In the genomic region with DNA sequence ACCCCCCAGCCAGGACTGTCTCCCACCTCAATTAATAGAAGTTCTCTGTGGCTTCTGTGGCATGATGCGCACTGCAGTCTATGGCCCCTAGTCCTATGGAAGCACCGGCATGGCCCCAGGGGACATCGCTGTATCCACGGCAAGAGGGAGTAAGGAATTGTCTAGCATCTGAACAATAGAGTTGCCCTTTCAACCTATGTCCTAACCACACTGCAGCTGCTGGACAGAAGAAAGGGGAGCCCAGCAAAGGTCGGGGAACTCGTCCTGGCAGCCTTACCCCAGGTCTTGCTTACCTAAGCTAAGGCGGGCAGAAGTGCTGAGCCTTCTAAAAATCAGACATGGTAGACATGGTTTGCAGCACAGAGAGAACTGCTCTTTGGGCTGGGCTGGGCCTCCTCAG, we compare ENCODE assay signal across 15 cellular contexts.
DNase-seq lines count a peak whose midpoint lies in the region; ATAC-seq and TF ChIP-seq lines count a peak whose summit lies in the region.
"Had no signal": no experiment of that assay in that cellular context is flagged by ENCODE, and none has a peak within 500 bp of the region (broad histone marks: within the 10 kb centered on the region; RNA-seq: fewer than 3 reads in every experiment).

No MANE protein-coding gene starts in this region.

- no peak overlapping the region for H3K27ac Mint-ChIP-seq in activated CD8-positive, alpha-beta memory T cell treated with anti-CD3 and anti-CD28 coated beads, Interleukin-2, amount 10 ng/mL, durations not matched to agents 7 days and 5 days

- H3K36me3 ChIP-seq in DND-41 (ENCODE audit: insufficient read depth, low read length) (peaks cover 91% of the 10 kb centered on the region), vagina (no peaks in the 10 kb centered on the region), hepatocyte (replicated peaks; ENCODE audit: insufficient read depth, low read depth) (no peaks in the 10 kb centered on the region)

- no peaks in the 10 kb centered on the region for H3K4me1 Mint-ChIP-seq in activated CD8-positive, alpha-beta memory T cell treated with anti-CD3 and anti-CD28 coated beads, Interleukin-2, amount 10 ng/mL, durations not matched to agents 7 days and 5 days

- H3K9me3 ChIP-seq in DND-41 (ENCODE audit: insufficient read depth, low read length, severe bottlenecking) = no peaks in the 10 kb centered on the region
- no peaks in the 10 kb centered on the region for H3K9me3 ChIP-seq in vagina
- no peaks in the 10 kb centered on the region for H3K9me3 ChIP-seq in hepatocyte (ENCODE audit: low read depth)

- DNase-seq in activated CD8-positive, alpha-beta memory T cell treated with anti-CD3 and anti-CD28 coated beads, Interleukin-2, amount 10 ng/mL, durations not matched to agents 7 days and 5 days = peak; percentile 19
- DNase-seq in activated CD8-positive, alpha-beta memory T cell treated with anti-CD3 and anti-CD28 coated beads, Interleukin-2, amount 50 U/mL, for 48 hours = no peak
- DNase-seq in DND-41 = no peak
- peak; percentile 37 for DNase-seq in islet precursor cell
- peak; percentile 49 to 56 for DNase-seq in vagina (ENCODE audit: extremely low spot score in 2 of 2)
- no peak for DNase-seq in hepatocyte (ENCODE audit: low spot score)
- DNase-seq: C1 segment of cervical spinal cord; Calu3; CD4-positive, alpha-beta memory T cell; COR-L47; DMS53; DMS79 treated with DMSO at 0.1 percent for 48 hours; GM23248; H7; HCEC 1CT had no signal

- no peaks in the 10 kb centered on the region for H3K9me3 Mint-ChIP-seq in activated CD8-positive, alpha-beta memory T cell treated with anti-CD3 and anti-CD28 coated beads, Interleukin-2, amount 10 ng/mL, durations not matched to agents 7 days and 5 days (ENCODE audit: low read depth)

- peaks cover 97% of the 10 kb centered on the region for H4K20me1 ChIP-seq in DND-41 (ENCODE audit: insufficient read depth, low read length)
- H4K20me1 ChIP-seq in hepatocyte (ENCODE audit: insufficient read depth, poor library complexity, severe bottlenecking) = no peaks in the 10 kb centered on the region

- no peaks in the 10 kb centered on the region for H3K27me3 Mint-ChIP-seq in activated CD8-positive, alpha-beta memory T cell treated with anti-CD3 and anti-CD28 coated beads, Interleukin-2, amount 10 ng/mL, durations not matched to agents 7 days and 5 days
- H3K27me3 Mint-ChIP-seq: CD4-positive, alpha-beta memory T cell had no signal

- intact Hi-C loops in vagina (cut with DNase I) = no loop called here

- H3K4me2 ChIP-seq in DND-41 (ENCODE audit: insufficient read depth, low read length) = no peak overlapping the region
- no peak overlapping the region for H3K4me2 ChIP-seq in hepatocyte

- no peak for TF ChIP-seq CTCF in DND-41 (IDR thresholded peaks at IDR 0.05; ENCODE audit: borderline replicate concordance, extremely low read depth, low read length, poor library complexity, severe bottlenecking)
- TF ChIP-seq CTCF in vagina (IDR thresholded peaks at IDR 0.05) = no peak
- no peak for TF ChIP-seq CTCF in hepatocyte (IDR thresholded peaks at IDR 0.05; ENCODE audit: poor library complexity)

- H3K4me1 ChIP-seq in DND-41 (ENCODE audit: insufficient read depth, low read length) = no peaks in the 10 kb centered on the region
- no peaks in the 10 kb centered on the region for H3K4me1 ChIP-seq in vagina
- H3K4me1 ChIP-seq in hepatocyte (ENCODE audit: insufficient read depth) = no peaks in the 10 kb centered on the region

- no peak for ATAC-seq in activated CD8-positive, alpha-beta memory T cell treated with anti-CD3 and anti-CD28 coated beads, Interleukin-2, amount 10 ng/mL, durations not matched to agents 7 days and 5 days
- no peak for ATAC-seq in DND-41 (ENCODE audit: insufficient read depth, low read depth)

- H3K27me3 ChIP-seq in DND-41 (ENCODE audit: insufficient read depth, low read length, poor library complexity) (no peaks in the 10 kb centered on the region), vagina (no peaks in the 10 kb centered on the region), hepatocyte (no peaks in the 10 kb centered on the region)

- H2AFZ ChIP-seq in DND-41 (ENCODE audit: low read depth, low read length) (no peak overlapping the region), hepatocyte (no peak overlapping the region)
- H2AFZ ChIP-seq: GM23248 had no signal

- no peak for TF ChIP-seq POLR2A in vagina (IDR thresholded peaks at IDR 0.05)

- H3K4me3 ChIP-seq in DND-41 (ENCODE audit: low read depth in 1 of 2, low read length in 2 of 2) = no peak overlapping the region
- H3K4me3 ChIP-seq in vagina = no peak overlapping the region
- H3K4me3 ChIP-seq in hepatocyte = no peak overlapping the region
- H3K4me3 ChIP-seq: GM23248 had no signal

- H3K79me2 ChIP-seq in DND-41 (ENCODE audit: insufficient read depth, low read length) = peaks cover 100% of the 10 kb centered on the region
- no peaks in the 10 kb centered on the region for H3K79me2 ChIP-seq in hepatocyte

- 95% methylated on average over 7 of the region's 7 CpGs for WGBS in hepatocyte (ENCODE audit: low lambda C conversion rate, missing lambda C conversion rate)

- H3K36me3 Mint-ChIP-seq in activated CD8-positive, alpha-beta memory T cell treated with anti-CD3 and anti-CD28 coated beads, Interleukin-2, amount 10 ng/mL, durations not matched to agents 7 days and 5 days = no peaks in the 10 kb centered on the region

- CTCF ChIA-PET in activated CD8-positive, alpha-beta memory T cell treated with anti-CD3 and anti-CD28 coated beads, Interleukin-2, amount 10 ng/mL, durations not matched to agents 7 days and 5 days (lab: Charles Lee) = no interaction called here

- H3K4me3 Mint-ChIP-seq in activated CD8-positive, alpha-beta memory T cell treated with anti-CD3 and anti-CD28 coated beads, Interleukin-2, amount 10 ng/mL, durations not matched to agents 7 days and 5 days = no peak overlapping the region
- H3K4me3 Mint-ChIP-seq: CD4-positive, alpha-beta memory T cell had no signal

- H3K9ac ChIP-seq in DND-41 (ENCODE audit: low read depth, low read length) = no peak overlapping the region
- H3K9ac ChIP-seq: GM23248 had no signal

- H3K27ac ChIP-seq in DND-41 (ENCODE audit: low read length) (0 out of 2 replicates have a peak overlapping the region, but pooled peaks have one; percentile 29), vagina (no peak overlapping the region), hepatocyte (no peak overlapping the region)
- H3K27ac ChIP-seq: GM23248 had no signal

- no peaks in the 10 kb centered on the region for H3K9me2 ChIP-seq in hepatocyte (replicated peaks; ENCODE audit: insufficient read depth)

Comparison
In these comparisons a context has a peak if more than half of its experiments do, and no peak if none do; other contexts are left out.
1. DNase-seq: peak in activated CD8-positive, alpha-beta memory T cell treated with anti-CD3 and anti-CD28 coated beads, Interleukin-2, amount 10 ng/mL, durations not matched to agents 7 days and 5 days (single experiment), islet precursor cell (single experiment) and vagina (2 of 2); none in activated CD8-positive, alpha-beta memory T cell treated with anti-CD3 and anti-CD28 coated beads, Interleukin-2, amount 50 U/mL, for 48 hours (single experiment), DND-41 (single experiment) and hepatocyte (single experiment).